ENCODE assay signal across 30 cellular contexts in genomic region chr15:88684345-88684744, GRCh38.
"Had no signal": no experiment of that assay in that cellular context is flagged by ENCODE, and none has a peak within 500 bp of the region (broad histone marks: within the 10 kb centered on the region; RNA-seq: fewer than 3 reads in every experiment).

No MANE protein-coding gene starts in this region.

- FAIRE-seq: islet of Langerhans, kidney had no signal

- ATAC-seq: left colon; left lung; sciatic nerve; stimulated activated naive CD8-positive, alpha-beta T cell treated with anti-CD3 and anti-CD28 coated beads, Interleukin-15, Interleukin-2, amounts not matched to agents 100 U/mL and 50 U/mL, for 24 hours had no signal

- H3K27ac ChIP-seq: left lung, lower lobe of right lung, neural progenitor cell, neutrophil, right atrium auricular region, skin epidermis, stomach, testis, thyroid gland, transverse colon, upper lobe of left lung, vagina had no signal

- H3K4me3 ChIP-seq: left lung, lower lobe of right lung, neural progenitor cell, right atrium auricular region, skin epidermis, stomach, testis, thyroid gland, transverse colon, upper lobe of left lung, vagina had no signal

- DNase-seq: hypothalamus; immature natural killer cell; kidney; left colon; left lung; lower lobe of right lung; mammary epithelial cell; mesenchymal stem cell; naive B cell; natural killer cell; nephron progenitor cell; occipital lobe; stimulated activated CD4-positive, alpha-beta T cell treated with anti-CD3 and anti-CD28 coated beads, Interleukin-12 subunit alpha, Interleukin-12 subunit beta, amount 100 ng/mL, for 4 hours; stimulated activated CD4-positive, alpha-beta T cell treated with anti-CD3 and anti-CD28 coated beads, Interleukin-15, amount 100 ng/mL, for 24 hours; stimulated activated CD4-positive, alpha-beta T cell treated with anti-CD3 and anti-CD28 coated beads, Interleukin-2, amount 100 ng/mL, for 24 hours; stimulated activated CD4-positive, alpha-beta T cell treated with anti-CD3 and anti-CD28 coated beads, Interleukin-4, amount 100 ng/mL, for 1 hour; stimulated activated naive B cell treated with anti-CD40 and anti-IgM and Interleukin-4, amounts not matched to agents 10 μg/mL and 1 μg/mL and 100 μg/mL, for 72 hours; stimulated activated naive CD8-positive, alpha-beta T cell treated with anti-CD3 and anti-CD28 coated beads, Interleukin-15, Interleukin-2, amounts not matched to agents 100 U/mL and 50 U/mL, for 24 hours; stomach; testis; thyroid gland; transverse colon; upper lobe of left lung had no signal
